Comparison of ENCODE assay signal across 8 cellular contexts in genomic region chr1:924619-925323, GRCh38. TPM values are rescaled to one million over a fixed set of nuclear protein-coding genes. Genes with fewer than 3 reads are reported as not detected.
A peak's percentile ranks its signal among the peaks of the same experiment; 100 is the strongest.
DNase-seq lines count a peak whose midpoint lies in the region; ATAC-seq and TF ChIP-seq lines count a peak whose summit lies in the region.

No MANE protein-coding gene starts in this region.

- no peaks in the 10 kb centered on the region for H3K9me3 ChIP-seq in body of pancreas

- 1% methylated on average over 79 of the region's 89 CpGs; no CpG with 5 or more reads in 1 of the 2 donors for WGBS in body of pancreas, 2 donors

- peaks cover 16% of the 10 kb centered on the region for H3K4me1 Mint-ChIP-seq in memory B cell
- peaks cover 17% of the 10 kb centered on the region for H3K4me1 Mint-ChIP-seq in activated naive CD8-positive, alpha-beta T cell treated with anti-CD3 and anti-CD28 coated beads, Interleukin-2, amount 50 U/mL, for 24 hours
- peaks cover 6% of the 10 kb centered on the region for H3K4me1 Mint-ChIP-seq in activated T-helper 1 cell treated with anti-CD3 and anti-CD28 coated beads, Interleukin-12 subunit alpha, Interleukin-12 subunit beta, Interleukin-2, Interleukin-4 antibody, amounts not matched to agents 30 ng/mL and 10 ng/mL and 1 ng/mL, durations not matched to agents 14 hours and 24 hours and 36 hours (ENCODE audit: low read depth)

- no peak overlapping the region for H3K27ac Mint-ChIP-seq in memory B cell
- no peak overlapping the region for H3K27ac Mint-ChIP-seq in activated naive CD8-positive, alpha-beta T cell treated with anti-CD3 and anti-CD28 coated beads, Interleukin-2, amount 50 U/mL, for 24 hours
- H3K27ac Mint-ChIP-seq in activated T-helper 1 cell treated with anti-CD3 and anti-CD28 coated beads, Interleukin-12 subunit alpha, Interleukin-12 subunit beta, Interleukin-2, Interleukin-4 antibody, amounts not matched to agents 30 ng/mL and 10 ng/mL and 1 ng/mL, durations not matched to agents 14 hours and 24 hours and 36 hours = no peak overlapping the region

- H3K36me3 ChIP-seq in body of pancreas (replicated peaks in 1 of 2; ENCODE audit: insufficient read depth in 1 of 2, low read depth in 2 of 2) = no peaks in the 10 kb centered on the region

- H3K4me3 Mint-ChIP-seq in memory B cell = peak overlapping the region; percentile 75
- H3K4me3 Mint-ChIP-seq in activated naive CD8-positive, alpha-beta T cell treated with anti-CD3 and anti-CD28 coated beads, Interleukin-2, amount 50 U/mL, for 24 hours = no peak overlapping the region
- no peak overlapping the region for H3K4me3 Mint-ChIP-seq in activated T-helper 1 cell treated with anti-CD3 and anti-CD28 coated beads, Interleukin-12 subunit alpha, Interleukin-12 subunit beta, Interleukin-2, Interleukin-4 antibody, amounts not matched to agents 30 ng/mL and 10 ng/mL and 1 ng/mL, durations not matched to agents 14 hours and 24 hours and 36 hours

- ATAC-seq in body of pancreas = peak; percentile 30
- ATAC-seq in memory B cell (ENCODE audit: low read depth) = peak; percentile 9
- no peak for ATAC-seq in activated naive CD8-positive, alpha-beta T cell treated with anti-CD3 and anti-CD28 coated beads, Interleukin-2, amount 50 U/mL, for 24 hours
- ATAC-seq in HG03354 (IDR thresholded peaks at IDR 0.05; ENCODE audit: poor library complexity, severe bottlenecking, unreplicated experiment) = no peak

- no peak for TF ChIP-seq CTCF in AG04449 (IDR thresholded peaks at IDR 0.05; ENCODE audit: insufficient read depth, low read length, missing control alignments)
- TF ChIP-seq CTCF in HL-60 (IDR thresholded peaks at IDR 0.05; ENCODE audit: insufficient read depth, low read length) = no peak
- no peak for TF ChIP-seq CTCF in body of pancreas (IDR thresholded peaks at IDR 0.05)

- H3K9me3 Mint-ChIP-seq in memory B cell = no peaks in the 10 kb centered on the region
- H3K9me3 Mint-ChIP-seq in activated naive CD8-positive, alpha-beta T cell treated with anti-CD3 and anti-CD28 coated beads, Interleukin-2, amount 50 U/mL, for 24 hours = no peaks in the 10 kb centered on the region
- no peaks in the 10 kb centered on the region for H3K9me3 Mint-ChIP-seq in activated T-helper 1 cell treated with anti-CD3 and anti-CD28 coated beads, Interleukin-12 subunit alpha, Interleukin-12 subunit beta, Interleukin-2, Interleukin-4 antibody, amounts not matched to agents 30 ng/mL and 10 ng/mL and 1 ng/mL, durations not matched to agents 14 hours and 24 hours and 36 hours

- no peak for TF ChIP-seq POLR2A in body of pancreas (IDR thresholded peaks at IDR 0.05)

- H3K4me1 ChIP-seq in body of pancreas = peaks cover 47% of the 10 kb centered on the region

- H3K27ac ChIP-seq in HL-60 (replicated peaks) = no peak overlapping the region
- no peak overlapping the region for H3K27ac ChIP-seq in body of pancreas

- no peaks in the 10 kb centered on the region for H3K36me3 Mint-ChIP-seq in memory B cell
- no peaks in the 10 kb centered on the region for H3K36me3 Mint-ChIP-seq in activated naive CD8-positive, alpha-beta T cell treated with anti-CD3 and anti-CD28 coated beads, Interleukin-2, amount 50 U/mL, for 24 hours (ENCODE audit: low read depth)
- no peaks in the 10 kb centered on the region for H3K36me3 Mint-ChIP-seq in activated T-helper 1 cell treated with anti-CD3 and anti-CD28 coated beads, Interleukin-12 subunit alpha, Interleukin-12 subunit beta, Interleukin-2, Interleukin-4 antibody, amounts not matched to agents 30 ng/mL and 10 ng/mL and 1 ng/mL, durations not matched to agents 14 hours and 24 hours and 36 hours (ENCODE audit: low read depth)

- peaks cover 44% of the 10 kb centered on the region for H3K27me3 Mint-ChIP-seq in memory B cell
- H3K27me3 Mint-ChIP-seq in activated naive CD8-positive, alpha-beta T cell treated with anti-CD3 and anti-CD28 coated beads, Interleukin-2, amount 50 U/mL, for 24 hours = peaks cover 62% of the 10 kb centered on the region
- peaks cover 50% of the 10 kb centered on the region for H3K27me3 Mint-ChIP-seq in activated T-helper 1 cell treated with anti-CD3 and anti-CD28 coated beads, Interleukin-12 subunit alpha, Interleukin-12 subunit beta, Interleukin-2, Interleukin-4 antibody, amounts not matched to agents 30 ng/mL and 10 ng/mL and 1 ng/mL, durations not matched to agents 14 hours and 24 hours and 36 hours (ENCODE audit: insufficient read depth)

- DNase-seq in AG04449 (ENCODE audit: low read depth, low spot score) (no peak), HL-60 (ENCODE audit: low read depth in 1 of 2, low spot score in 1 of 2) (peak in 1 of 2 experiments; percentile 40), body of pancreas (peak in 3 of 4 donors; percentile 27 to 57 (median 50)), memory B cell (ENCODE audit: low spot score in 2 of 2) (no peak), T-helper 2 cell (no peak)
- no peak for DNase-seq in activated naive CD8-positive, alpha-beta T cell treated with anti-CD3 and anti-CD28 coated beads, Interleukin-2, amount 50 U/mL, for 24 hours
- DNase-seq in activated T-helper 1 cell treated with anti-CD3 and anti-CD28 coated beads, Interleukin-12 subunit alpha, Interleukin-12 subunit beta, Interleukin-2, Interleukin-4 antibody, amounts not matched to agents 30 ng/mL and 10 ng/mL and 1 ng/mL, durations not matched to agents 14 hours and 24 hours and 36 hours (ENCODE audit: low spot score) = no peak

- H3K4me3 ChIP-seq in AG04449 (ENCODE audit: low read depth, low read length) (peak overlapping the region; percentile 59), HL-60 (replicated peaks; ENCODE audit: insufficient read depth, low read length) (peak overlapping the region; percentile 9; the same call in 1 of the 2 replicates), body of pancreas (no peak overlapping the region)

- POLR2A ChIA-PET in AG04449 (lab: Yijun Ruan, JAX) = no interaction called here

- CTCF ChIA-PET in AG04449 (lab: Yijun Ruan, JAX) = no interaction called here

- peaks cover 17% of the 10 kb centered on the region for H3K27me3 ChIP-seq in HL-60 (ENCODE audit: insufficient read depth, poor library complexity, severe bottlenecking)
- peaks cover 0 to 20% of the 10 kb centered on the region in 2 donors for H3K27me3 ChIP-seq in body of pancreas

- intact Hi-C loops in body of pancreas (cut with DNase I) = no loop called here
- intact Hi-C loops in activated T-helper 1 cell treated with anti-CD3 and anti-CD28 coated beads, Interleukin-12 subunit alpha, Interleukin-12 subunit beta, Interleukin-2, Interleukin-4 antibody, amounts not matched to agents 30 ng/mL and 10 ng/mL and 1 ng/mL, durations not matched to agents 14 hours and 24 hours and 36 hours (cut with micrococcal nuclease) = loop anchor here (10.0 kb wide), 1 partner anchor 170 kb away; no protein-coding TSS in a partner anchor

RNA-seq across cellular contexts. Expression of gene SAMD11, which starts 1.0 kb away (rescaled TPM):
- total RNA-seq in body of pancreas = 1 to 10 TPM; 2.1 to 2.3 TPM
- total RNA-seq in activated T-helper 1 cell treated with anti-CD3 and anti-CD28 coated beads, Interleukin-12 subunit alpha, Interleukin-12 subunit beta, Interleukin-2, Interleukin-4 antibody, amounts not matched to agents 30 ng/mL and 10 ng/mL and 1 ng/mL, durations not matched to agents 14 hours and 24 hours and 36 hours = not detected in 2 replicates

RNA-seq across cellular contexts. Expression of gene NOC2L, which starts 34.3 kb away (rescaled TPM):
- 10 to 100 TPM; 30.6 to 32.3 TPM for total RNA-seq in body of pancreas
- 180 TPM in 2 replicates for total RNA-seq in activated T-helper 1 cell treated with anti-CD3 and anti-CD28 coated beads, Interleukin-12 subunit alpha, Interleukin-12 subunit beta, Interleukin-2, Interleukin-4 antibody, amounts not matched to agents 30 ng/mL and 10 ng/mL and 1 ng/mL, durations not matched to agents 14 hours and 24 hours and 36 hours

RNA-seq across cellular contexts. Expression of gene KLHL17, which starts 35.6 kb away (rescaled TPM):
- 10 to 100 TPM in 1 of 2 donors, 1 to 10 TPM in 1; 6.0 to 29.0 TPM for total RNA-seq in body of pancreas
- total RNA-seq in activated T-helper 1 cell treated with anti-CD3 and anti-CD28 coated beads, Interleukin-12 subunit alpha, Interleukin-12 subunit beta, Interleukin-2, Interleukin-4 antibody, amounts not matched to agents 30 ng/mL and 10 ng/mL and 1 ng/mL, durations not matched to agents 14 hours and 24 hours and 36 hours = 47.3 and 49.7 TPM in 2 replicates

RNA-seq across cellular contexts. Expression of gene PLEKHN1, which starts 41.5 kb away (rescaled TPM):
- total RNA-seq in body of pancreas = not detected
- 1.7 and 1.8 TPM in 2 replicates for total RNA-seq in activated T-helper 1 cell treated with anti-CD3 and anti-CD28 coated beads, Interleukin-12 subunit alpha, Interleukin-12 subunit beta, Interleukin-2, Interleukin-4 antibody, amounts not matched to agents 30 ng/mL and 10 ng/mL and 1 ng/mL, durations not matched to agents 14 hours and 24 hours and 36 hours

RNA-seq across cellular contexts. Expression of gene PERM1, which starts 57.1 kb away (rescaled TPM):
- not detected for total RNA-seq in body of pancreas
- total RNA-seq in activated T-helper 1 cell treated with anti-CD3 and anti-CD28 coated beads, Interleukin-12 subunit alpha, Interleukin-12 subunit beta, Interleukin-2, Interleukin-4 antibody, amounts not matched to agents 30 ng/mL and 10 ng/mL and 1 ng/mL, durations not matched to agents 14 hours and 24 hours and 36 hours = not detected in 2 replicates

Comparison
In these comparisons a context has a peak if more than half of its experiments do, and no peak if none do; other contexts are left out.
1. DNase-seq: peak in body of pancreas (3 of 4); none in AG04449 (single experiment), memory B cell (0 of 2), T-helper 2 cell (0 of 5), activated naive CD8-positive, alpha-beta T cell treated with anti-CD3 and anti-CD28 coated beads, Interleukin-2, amount 50 U/mL, for 24 hours (single experiment) and activated T-helper 1 cell treated with anti-CD3 and anti-CD28 coated beads, Interleukin-12 subunit alpha, Interleukin-12 subunit beta, Interleukin-2, Interleukin-4 antibody, amounts not matched to agents 30 ng/mL and 10 ng/mL and 1 ng/mL, durations not matched to agents 14 hours and 24 hours and 36 hours (single experiment).
2. H3K4me3 ChIP-seq: peak in AG04449 (single experiment) and HL-60 (single experiment); none in body of pancreas (0 of 2).
3. ATAC-seq: peak in body of pancreas (single experiment) and memory B cell (single experiment); none in activated naive CD8-positive, alpha-beta T cell treated with anti-CD3 and anti-CD28 coated beads, Interleukin-2, amount 50 U/mL, for 24 hours (single experiment) and HG03354 (single experiment).